24 cellular contexts compared by ENCODE assay signal in genomic region chr3:107189158-107189791, GRCh38.
DNase-seq lines count a peak whose midpoint lies in the region; ATAC-seq and TF ChIP-seq lines count a peak whose summit lies in the region.
"Had no signal": no experiment of that assay in that cellular context is flagged by ENCODE, and none has a peak within 500 bp of the region (broad histone marks: within the 10 kb centered on the region; RNA-seq: fewer than 3 reads in every experiment).

No MANE protein-coding gene starts in this region.

- H3K9me3 Mint-ChIP-seq in H9, result no peaks in the 10 kb centered on the region
- H3K9me3 Mint-ChIP-seq in stimulated activated memory B cell treated with anti-CD40 and anti-IgM and Interleukin-4, amounts not matched to agents 10 μg/mL and 1 μg/mL and 100 μg/mL, for 72 hours, result no peaks in the 10 kb centered on the region
- no peaks in the 10 kb centered on the region for H3K9me3 Mint-ChIP-seq in WTC11
- H3K9me3 Mint-ChIP-seq: CD4-positive, alpha-beta T cell; CD8-positive, alpha-beta memory T cell had no signal

- no peaks in the 10 kb centered on the region for H3K79me2 ChIP-seq in H9 (ENCODE audit: insufficient read depth, low read length)

- POLR2A ChIA-PET in WTC11 (lab: Charles Lee), result interaction anchor here (0.6 kb wide), 1 partner anchor 35 kb away, joined by 3 read pairs; no protein-coding TSS in a partner anchor

- H3K9me3 ChIP-seq in H9 (ENCODE audit: control insufficient read depth, low read depth, low read length) (no peaks in the 10 kb centered on the region), neuronal stem cell (replicated peaks in 1 of 2; ENCODE audit: control insufficient read depth in 2 of 2, insufficient read depth in 1 of 2, low read depth in 1 of 2, low read length in 2 of 2) (no peaks in the 10 kb centered on the region), upper lobe of right lung (no peaks in the 10 kb centered on the region), transverse colon (no peaks in the 10 kb centered on the region)
- H3K9me3 ChIP-seq: A549; BE2C; BLaER1 treated with 17β-estradiol and CSF1 and Interleukin-3, amounts not matched to agents 10 nM and 100 nM had no signal

- H2BK5ac ChIP-seq in H9 (ENCODE audit: insufficient read length, low read length) (no peak overlapping the region), neuronal stem cell (ENCODE audit: low read length) (no peak overlapping the region)

- H3K4me3 Mint-ChIP-seq in H9 (no peak overlapping the region), WTC11 (no peak overlapping the region)
- no peak overlapping the region for H3K4me3 Mint-ChIP-seq in stimulated activated memory B cell treated with anti-CD40 and anti-IgM and Interleukin-4, amounts not matched to agents 10 μg/mL and 1 μg/mL and 100 μg/mL, for 72 hours
- H3K4me3 Mint-ChIP-seq: CD14-positive monocyte; CD4-positive, alpha-beta T cell; CD8-positive, alpha-beta memory T cell had no signal

- H3K27me3 ChIP-seq in H9 (ENCODE audit: insufficient read depth, low read length) (no peaks in the 10 kb centered on the region), neuronal stem cell (ENCODE audit: control insufficient read depth in 3 of 3, insufficient read depth in 3 of 3, low read depth in 1 of 3, low read length in 3 of 3) (no peaks in the 10 kb centered on the region), upper lobe of right lung (no peaks in the 10 kb centered on the region), transverse colon (no peaks in the 10 kb centered on the region)
- H3K27me3 ChIP-seq: BE2C; BLaER1 treated with 17β-estradiol and CSF1 and Interleukin-3, amounts not matched to agents 10 nM and 100 nM had no signal

- H4K5ac ChIP-seq in H9 (ENCODE audit: insufficient read length, low read depth, low read length), result no peak overlapping the region

- DNase-seq in H9 (no peak), neuronal stem cell (ENCODE audit: low spot score) (no peak), upper lobe of right lung (no peak), WTC11 (ENCODE audit: low spot score) (no peak), transverse colon (no peak)
- DNase-seq: 8988T; ACHN; AML-193; BE2C; CD4-positive, alpha-beta T cell; CD8-positive, alpha-beta memory T cell; DMS 273 treated with DMSO at 0.1 percent for 48 hours; DMS79; EL; GDM1; GM23248; H7 had no signal

- no peak overlapping the region for H3K18ac ChIP-seq in H9 (ENCODE audit: insufficient read length, low read depth, low read length)
- H3K18ac ChIP-seq in neuronal stem cell (ENCODE audit: low read length), result no peak overlapping the region

- H3K36me3 ChIP-seq in neuronal stem cell (replicated peaks in 1 of 2; ENCODE audit: control insufficient read depth in 2 of 2, insufficient read depth in 2 of 2, low read length in 2 of 2) (no peaks in the 10 kb centered on the region), upper lobe of right lung (no peaks in the 10 kb centered on the region), transverse colon (no peaks in the 10 kb centered on the region)
- H3K36me3 ChIP-seq: BE2C; BLaER1 treated with 17β-estradiol and CSF1 and Interleukin-3, amounts not matched to agents 10 nM and 100 nM had no signal

- H3K23ac ChIP-seq in H9 (ENCODE audit: insufficient read length, low read depth, low read length) (no peak overlapping the region), neuronal stem cell (ENCODE audit: low read depth, low read length, poor library complexity) (no peak overlapping the region)

- H3K36me3 Mint-ChIP-seq in H9 (ENCODE audit: insufficient read depth in 1 of 3, low read depth in 3 of 3), result no peaks in the 10 kb centered on the region
- H3K36me3 Mint-ChIP-seq in stimulated activated memory B cell treated with anti-CD40 and anti-IgM and Interleukin-4, amounts not matched to agents 10 μg/mL and 1 μg/mL and 100 μg/mL, for 72 hours, result no peaks in the 10 kb centered on the region
- H3K36me3 Mint-ChIP-seq in WTC11, result no peaks in the 10 kb centered on the region
- H3K36me3 Mint-ChIP-seq: CD14-positive monocyte; CD8-positive, alpha-beta memory T cell had no signal

- no peaks in the 10 kb centered on the region for H3K79me1 ChIP-seq in H9 (ENCODE audit: insufficient read depth, low read depth, low read length, poor library complexity, severe bottlenecking)
- H3K79me1 ChIP-seq in neuronal stem cell (ENCODE audit: low read depth, low read length), result no peaks in the 10 kb centered on the region

- intact Hi-C loops in upper lobe of right lung (cut with DNase I) (no loop called here), transverse colon (cut with DNase I; ENCODE audit: low total_unique reads) (no loop called here)

- CTCF ChIA-PET in WTC11 (lab: Charles Lee), result no interaction called here

- no peaks in the 10 kb centered on the region for H3K23me2 ChIP-seq in H9 (ENCODE audit: insufficient read length, low read depth, low read length, poor library complexity, severe bottlenecking)

- H3K14ac ChIP-seq in H9 (ENCODE audit: insufficient read depth, low read length) (0 out of 2 replicates have a peak overlapping the region, but pooled peaks have one; percentile 8), neuronal stem cell (ENCODE audit: low read length) (peak overlapping the region; percentile 47)

- H3K4me1 Mint-ChIP-seq in H9, result no peaks in the 10 kb centered on the region
- H3K4me1 Mint-ChIP-seq in stimulated activated memory B cell treated with anti-CD40 and anti-IgM and Interleukin-4, amounts not matched to agents 10 μg/mL and 1 μg/mL and 100 μg/mL, for 72 hours, result no peaks in the 10 kb centered on the region
- no peaks in the 10 kb centered on the region for H3K4me1 Mint-ChIP-seq in WTC11
- H3K4me1 Mint-ChIP-seq: CD14-positive monocyte; CD8-positive, alpha-beta memory T cell had no signal

- no peak overlapping the region for H3K4me3 ChIP-seq in neuronal stem cell (ENCODE audit: low read length in 2 of 2)
- no peak overlapping the region for H3K4me3 ChIP-seq in upper lobe of right lung
- H3K4me3 ChIP-seq in transverse colon, result no peak overlapping the region
- H3K4me3 ChIP-seq: A549; BLaER1 treated with 17β-estradiol and CSF1 and Interleukin-3, amounts not matched to agents 10 nM and 100 nM; GM12878; GM23248 had no signal

- TF ChIP-seq POLR2A in transverse colon (IDR thresholded peaks at IDR 0.05), result no peak

- H2AFZ ChIP-seq in H9 (ENCODE audit: low read length) (no peak overlapping the region), neuronal stem cell (ENCODE audit: low read length) (no peak overlapping the region)
- H2AFZ ChIP-seq: GM23248 had no signal

- TF ChIP-seq CTCF in H9 (conservative IDR thresholded peaks at IDR 0.05) (no peak), upper lobe of right lung (IDR thresholded peaks at IDR 0.05) (no peak), WTC11 (IDR thresholded peaks at IDR 0.05) (no peak), transverse colon (IDR thresholded peaks at IDR 0.05) (no peak)

- H2BK20ac ChIP-seq in H9 (ENCODE audit: low read depth, low read length, poor library complexity, severe bottlenecking), result no peak overlapping the region

- H3K27me3 Mint-ChIP-seq in H9 (ENCODE audit: low read depth) (no peaks in the 10 kb centered on the region), WTC11 (ENCODE audit: low read depth) (no peaks in the 10 kb centered on the region)
- peaks cover under 1% of the 10 kb centered on the region for H3K27me3 Mint-ChIP-seq in stimulated activated memory B cell treated with anti-CD40 and anti-IgM and Interleukin-4, amounts not matched to agents 10 μg/mL and 1 μg/mL and 100 μg/mL, for 72 hours
- H3K27me3 Mint-ChIP-seq: CD4-positive, alpha-beta T cell; CD8-positive, alpha-beta memory T cell had no signal

- no peak overlapping the region for H3K56ac ChIP-seq in H9 (ENCODE audit: insufficient read length, low read depth, low read length)

- H3K27ac ChIP-seq in H9 (ENCODE audit: insufficient read length, low read depth, low read length) (no peak overlapping the region), neuronal stem cell (replicated peaks; ENCODE audit: low read length) (no peak overlapping the region), upper lobe of right lung (no peak overlapping the region), transverse colon (no peak overlapping the region)
- H3K27ac ChIP-seq: A549; BLaER1 treated with 17β-estradiol and CSF1 and Interleukin-3, amounts not matched to agents 10 nM and 100 nM; GM23248 had no signal

- H4K91ac ChIP-seq in H9 (ENCODE audit: insufficient read length, low read depth, low read length) (no peak overlapping the region), neuronal stem cell (ENCODE audit: low read depth, low read length, poor library complexity) (no peak overlapping the region)

- no peak overlapping the region for H2BK120ac ChIP-seq in H9 (ENCODE audit: low read depth, low read length, poor library complexity, severe bottlenecking)
- H2BK120ac ChIP-seq in neuronal stem cell (ENCODE audit: low read depth, low read length), result no peak overlapping the region

- no peak for TF ChIP-seq EP300 in transverse colon (IDR thresholded peaks at IDR 0.05; ENCODE audit: low read depth)

- no peak overlapping the region for H3T11ph ChIP-seq in H9 (ENCODE audit: low read length)

- no peaks in the 10 kb centered on the region for H4K20me1 ChIP-seq in H9 (ENCODE audit: control insufficient read depth, insufficient read depth, insufficient read length)
- H4K20me1 ChIP-seq: BLaER1 treated with 17β-estradiol and CSF1 and Interleukin-3, amounts not matched to agents 10 nM and 100 nM had no signal

- H4K8ac ChIP-seq in H9 (replicated peaks; ENCODE audit: insufficient read length, low read depth, low read length) (no peak overlapping the region), neuronal stem cell (ENCODE audit: low read depth, low read length) (no peak overlapping the region)

- H3K27ac Mint-ChIP-seq in H9 (no peak overlapping the region), WTC11 (no peak overlapping the region)
- H3K27ac Mint-ChIP-seq in stimulated activated memory B cell treated with anti-CD40 and anti-IgM and Interleukin-4, amounts not matched to agents 10 μg/mL and 1 μg/mL and 100 μg/mL, for 72 hours, result no peak overlapping the region
- H3K27ac Mint-ChIP-seq: CD14-positive monocyte; CD4-positive, alpha-beta T cell; CD8-positive, alpha-beta memory T cell had no signal

- H3K4me2 ChIP-seq in H9 (ENCODE audit: insufficient read depth, insufficient read length, low read length) (no peak overlapping the region), neuronal stem cell (ENCODE audit: insufficient read depth, low read length, poor library complexity, severe bottlenecking) (no peak overlapping the region)
- H3K4me2 ChIP-seq: A549; BLaER1 treated with 17β-estradiol and CSF1 and Interleukin-3, amounts not matched to agents 10 nM and 100 nM had no signal

- in situ Hi-C loops in transverse colon (cut with MboI; ENCODE audit: low pct_ligation_motif_present in 1 of 4, low pct_unique_long_range_greater_than_20kb in 1 of 4, low sequenced_read_pairs in 3 of 4), result no loop called here

- no peak overlapping the region for H2BK12ac ChIP-seq in H9 (ENCODE audit: insufficient read length, low read depth, low read length)
- no peak overlapping the region for H2BK12ac ChIP-seq in neuronal stem cell (ENCODE audit: low read length)

- no peak overlapping the region for H2BK15ac ChIP-seq in H9 (ENCODE audit: low read depth, low read length)
- H2BK15ac ChIP-seq in neuronal stem cell (ENCODE audit: low read length), result no peak overlapping the region

- H3K4ac ChIP-seq in H9 (ENCODE audit: low read depth, low read length) (no peak overlapping the region), neuronal stem cell (ENCODE audit: low read length) (no peak overlapping the region)

- H3K9ac ChIP-seq in H9 (ENCODE audit: extremely low read depth, insufficient read length, low read length) (no peak overlapping the region), neuronal stem cell (ENCODE audit: low read depth, low read length, poor library complexity) (no peak overlapping the region)
- H3K9ac ChIP-seq: BLaER1 treated with 17β-estradiol and CSF1 and Interleukin-3, amounts not matched to agents 10 nM and 100 nM; GM23248 had no signal

- no CpG with 5 or more reads among the region's 2 CpGs for WGBS in H9 (ENCODE audit: extremely low coverage, insufficient read length, low lambda C conversion rate)
- WGBS in neuronal stem cell (ENCODE audit: extremely low coverage in 2 of 2, insufficient read length in 2 of 2, insufficient replicate concordance in 1 of 2), 2 donors, result no CpG with 5 or more reads among the region's 2 CpGs
- 71% methylated on average over 1 of the region's 2 CpGs; no CpG with 5 or more reads in 1 of the 2 donors for WGBS in transverse colon (ENCODE audit: low coverage in 1 of 2), 2 donors

- peak; percentile 64 for ATAC-seq in stimulated activated memory B cell treated with anti-CD40 and anti-IgM and Interleukin-4, amounts not matched to agents 10 μg/mL and 1 μg/mL and 100 μg/mL, for 72 hours
- peak; percentile 29 for ATAC-seq in upper lobe of right lung
- ATAC-seq in WTC11, result no peak
- ATAC-seq in SK-N-SH treated with all-trans-retinoic acid at 6 μM for 48 hours, result no peak
- ATAC-seq: A549, GM12878, HCT116 had no signal

- H3K4me1 ChIP-seq in H9 (ENCODE audit: insufficient read depth, low read length) (no peaks in the 10 kb centered on the region), neuronal stem cell (ENCODE audit: control insufficient read depth in 2 of 2, insufficient read depth in 1 of 2, low read depth in 1 of 2, low read length in 2 of 2) (no peaks in the 10 kb centered on the region), upper lobe of right lung (no peaks in the 10 kb centered on the region), transverse colon (no peaks in the 10 kb centered on the region)
- H3K4me1 ChIP-seq: A549; BE2C; BLaER1 treated with 17β-estradiol and CSF1 and Interleukin-3, amounts not matched to agents 10 nM and 100 nM had no signal

- H2AK5ac ChIP-seq in H9 (ENCODE audit: insufficient read length, low read length), result no peak overlapping the region
- H2AK5ac ChIP-seq in neuronal stem cell (ENCODE audit: low read depth, low read length), result no peak overlapping the region

Comparison
In these comparisons a context has a peak if more than half of its experiments do, and no peak if none do; other contexts are left out.
1. ATAC-seq: peak in stimulated activated memory B cell treated with anti-CD40 and anti-IgM and Interleukin-4, amounts not matched to agents 10 μg/mL and 1 μg/mL and 100 μg/mL, for 72 hours (single experiment) and upper lobe of right lung (single experiment); none in WTC11 (single experiment) and SK-N-SH treated with all-trans-retinoic acid at 6 μM for 48 hours (single experiment).